Comparison of ENCODE assay signal across 17 cellular contexts in genomic region chr5:14995229-14995628, GRCh38.
DNase-seq lines count a peak whose midpoint lies in the region; FAIRE-seq and TF ChIP-seq lines count a peak whose summit lies in the region.
"Had no signal": no experiment of that assay in that cellular context is flagged by ENCODE, and none has a peak within 500 bp of the region (broad histone marks: within the 10 kb centered on the region; RNA-seq: fewer than 3 reads in every experiment).

No MANE protein-coding gene starts in this region.

- 18 to 55% (median 36%) methylated on average over 4 of the region's 4 CpGs for WGBS in small intestine, 3 donors
- 81% methylated on average over 4 of the region's 4 CpGs for WGBS in hepatocyte (ENCODE audit: low lambda C conversion rate, missing lambda C conversion rate)

- peak; percentile 43 for DNase-seq in Caki2 (ENCODE audit: low read depth)
- DNase-seq in LoVo (ENCODE audit: low spot score), result peak; percentile 69
- DNase-seq in kidney tubule cell (ENCODE audit: low spot score), result peak; percentile 33
- peak; percentile 83 for DNase-seq in small intestine
- no peak for DNase-seq in NCI-H2171 (lab: John Stamatoyannopoulos, UW)
- no peak for DNase-seq in RPMI8226
- no peak for DNase-seq in hepatocyte (ENCODE audit: low spot score)
- DNase-seq: CD4-positive, alpha-beta memory T cell; DMS79 treated with DMSO at 0.1 percent for 48 hours; Karpas-422; NCI-H1105; NCI-H1694 treated with DMSO at 0.1 percent for 48 hours; NCI-H526 treated with DMSO at 0.1 percent for 48 hours; SIG-M5 had no signal

- no peaks in the 10 kb centered on the region for H4K20me1 ChIP-seq in hepatocyte (ENCODE audit: insufficient read depth, poor library complexity, severe bottlenecking)

- no peaks in the 10 kb centered on the region for H3K9me3 ChIP-seq in small intestine (ENCODE audit: control insufficient read depth, low read depth)
- H3K9me3 ChIP-seq in hepatocyte (ENCODE audit: low read depth), result no peaks in the 10 kb centered on the region

- no peaks in the 10 kb centered on the region for H3K4me1 ChIP-seq in small intestine (ENCODE audit: control insufficient read depth in 2 of 2, insufficient read depth in 1 of 2, low read depth in 1 of 2, low read length in 1 of 2)
- no peaks in the 10 kb centered on the region for H3K4me1 ChIP-seq in hepatocyte (ENCODE audit: insufficient read depth)

- no peaks in the 10 kb centered on the region for H3K36me3 ChIP-seq in small intestine (ENCODE audit: control insufficient read depth in 2 of 2, insufficient read depth in 2 of 2, low read length in 2 of 2)
- no peaks in the 10 kb centered on the region for H3K36me3 ChIP-seq in hepatocyte (replicated peaks; ENCODE audit: insufficient read depth, low read depth)

- no peak overlapping the region for H3K4me2 ChIP-seq in hepatocyte
- H3K4me2 ChIP-seq: GM23338 had no signal

- no peaks in the 10 kb centered on the region for H3K79me2 ChIP-seq in hepatocyte

- TF ChIP-seq CTCF in hepatocyte (IDR thresholded peaks at IDR 0.05; ENCODE audit: poor library complexity), result no peak

- H3K27ac ChIP-seq in small intestine (ENCODE audit: low read depth in 1 of 2, low read length in 1 of 2), result peak overlapping the region in 1 of 2 donors; percentile 45
- no peak overlapping the region for H3K27ac ChIP-seq in hepatocyte

- no peak overlapping the region for H3K4me3 ChIP-seq in small intestine (ENCODE audit: low read depth in 1 of 2, low read length in 2 of 2)
- H3K4me3 ChIP-seq in hepatocyte, result no peak overlapping the region
- H3K4me3 ChIP-seq: GM12878, GM23338 had no signal

- H3K27me3 ChIP-seq in small intestine (ENCODE audit: control insufficient read depth in 2 of 2, insufficient read depth in 2 of 2, low read length in 2 of 2) (no peaks in the 10 kb centered on the region), hepatocyte (no peaks in the 10 kb centered on the region)

- H2AFZ ChIP-seq in hepatocyte, result no peak overlapping the region
- H2AFZ ChIP-seq: GM23338 had no signal

- FAIRE-seq in small intestine (lab: Jason Lieb, UNC), result no peak
- FAIRE-seq: G401.6, GM12878 had no signal

- no peaks in the 10 kb centered on the region for H3K9me2 ChIP-seq in hepatocyte (replicated peaks; ENCODE audit: insufficient read depth)

- in situ Hi-C loops in Caki2 (cut with HindIII; ENCODE audit: low pct_unique_long_range_greater_than_20kb, low sequenced_read_pairs), result no loop called here

Comparison
In these comparisons a context has a peak if more than half of its experiments do, and no peak if none do; other contexts are left out.
1. DNase-seq: peak in Caki2 (single experiment), LoVo (single experiment), kidney tubule cell (single experiment) and small intestine (single experiment); none in NCI-H2171 (single experiment), RPMI8226 (single experiment) and hepatocyte (single experiment).